Comparison of ENCODE assay signal across 24 cellular contexts in the genomic region with DNA sequence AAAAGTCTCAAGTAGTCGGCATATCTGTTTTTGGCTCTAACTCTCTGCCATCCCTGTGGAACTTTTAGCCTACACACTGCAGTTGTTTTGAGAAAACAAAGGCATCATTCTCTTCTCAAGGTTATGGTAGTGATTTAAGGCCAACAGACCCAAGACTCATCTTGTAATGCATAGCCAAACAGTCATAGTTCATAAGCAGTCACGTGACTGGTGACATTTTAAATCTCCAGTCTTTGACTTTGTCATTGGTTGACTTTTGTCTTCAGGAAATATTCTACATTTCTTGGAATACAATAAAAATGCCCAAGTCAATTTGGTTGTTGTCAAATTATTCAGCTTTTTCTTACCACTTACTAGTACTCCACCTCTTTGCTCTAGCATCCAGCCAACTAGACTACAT.
DNase-seq lines count a peak whose midpoint lies in the region; ATAC-seq, FAIRE-seq and TF ChIP-seq lines count a peak whose summit lies in the region.
"Had no signal": no experiment of that assay in that cellular context is flagged by ENCODE, and none has a peak within 500 bp of the region (broad histone marks: within the 10 kb centered on the region; RNA-seq: fewer than 3 reads in every experiment).

No MANE protein-coding gene starts in this region.

- intact Hi-C loops in GM12878 (cut with micrococcal nuclease; ENCODE audit: unreplicated experiment): no loop called here

- RAD21 ChIA-PET in GM12878 (lab: Charles Lee; ENCODE audit: unreplicated experiment): no interaction called here

- in situ Hi-C loops in GM12878 (cut with MboI): no loop called here

- ATAC-seq in A549 (no peak), GM12878 (no peak)

- H3K4me3 ChIP-seq in A549: no peak overlapping the region
- H3K4me3 ChIP-seq in GM12878: no peak overlapping the region
- peak overlapping the region; percentile 50 for H3K4me3 ChIP-seq in endodermal cell (ENCODE audit: low read length)
- H3K4me3 ChIP-seq in osteoblast (ENCODE audit: insufficient read depth, low read length): no peak overlapping the region
- H3K4me3 ChIP-seq: BLaER1 had no signal

- no peak for DNase-seq in A549 (ENCODE audit: low read depth in 1 of 2, low spot score in 1 of 2)
- no peak for DNase-seq in GM12878 (ENCODE audit: low read depth, low spot score)
- no peak for DNase-seq in endodermal cell
- DNase-seq in activated T-cell treated with anti-CD3 and anti-CD28 coated beads, Interleukin-2, amount 50 U/mL, for 48 hours: no peak
- no peak for DNase-seq in osteoblast (ENCODE audit: insufficient read length, low spot score, missing footprints)
- DNase-seq: 8988T; AML-193; C1 segment of cervical spinal cord; CD4-positive, alpha-beta memory T cell; CD4-positive, CD25-positive, alpha-beta regulatory T cell; CD8-positive, alpha-beta memory T cell; COR-L47; DMS 273 treated with DMSO at 0.1 percent for 48 hours; DMS153; DMS53; DMS79; DND-41; EL; GDM1 had no signal

- H3K79me2 ChIP-seq in GM12878 (ENCODE audit: control insufficient read depth, insufficient read depth, low read length) (no peaks in the 10 kb centered on the region), osteoblast (ENCODE audit: insufficient read depth, low read length) (no peaks in the 10 kb centered on the region)

- H3K27ac Mint-ChIP-seq in endodermal cell: no peak overlapping the region
- H3K27ac Mint-ChIP-seq: B cell; CD14-positive monocyte; CD4-positive, alpha-beta memory T cell; CD4-positive, CD25-positive, alpha-beta regulatory T cell; CD8-positive, alpha-beta memory T cell had no signal

- H4K20me1 ChIP-seq in GM12878 (ENCODE audit: control insufficient read depth, insufficient read depth) (no peaks in the 10 kb centered on the region), osteoblast (ENCODE audit: insufficient read depth, low read length) (no peaks in the 10 kb centered on the region)
- H4K20me1 ChIP-seq: BLaER1 had no signal

- POLR2A ChIA-PET in A549 (lab: Yijun Ruan, JAX): no interaction called here
- POLR2A ChIA-PET in GM12878 (lab: Charles Lee): no interaction called here

- H3K9ac ChIP-seq in GM12878 (ENCODE audit: control insufficient read depth, insufficient read depth, low read length) (no peak overlapping the region), endodermal cell (ENCODE audit: extremely low read depth, low read length, poor library complexity, severe bottlenecking) (no peak overlapping the region)
- H3K9ac ChIP-seq: BLaER1 had no signal

- no peaks in the 10 kb centered on the region for H3K27me3 Mint-ChIP-seq in endodermal cell (ENCODE audit: insufficient read depth)
- H3K27me3 Mint-ChIP-seq: B cell; CD4-positive, alpha-beta memory T cell; CD4-positive, CD25-positive, alpha-beta regulatory T cell; CD8-positive, alpha-beta memory T cell had no signal

- WGBS in A549 (ENCODE audit: missing lambda C conversion rate): 68% methylated on average over 2 of the region's 2 CpGs
- WGBS in GM12878 (ENCODE audit: insufficient coverage, insufficient replicate concordance, low lambda C conversion rate, missing lambda C conversion rate): 37% methylated on average over 2 of the region's 2 CpGs
- 52% methylated on average over 2 of the region's 2 CpGs; no CpG with 5 or more reads in 1 of the 2 experiments for WGBS in endodermal cell (ENCODE audit: insufficient coverage in 1 of 2, insufficient read length in 1 of 2), 2 experiments

- H3K4me2 ChIP-seq in A549 (no peak overlapping the region), GM12878 (ENCODE audit: control insufficient read depth, insufficient read depth) (no peak overlapping the region), osteoblast (ENCODE audit: insufficient read depth, low read length) (no peak overlapping the region)
- H3K4me2 ChIP-seq: BLaER1 had no signal

- H3K9me3 Mint-ChIP-seq in endodermal cell: peaks cover 64% of the 10 kb centered on the region

- SMC1A ChIA-PET in GM12878 (lab: Charles Lee; ENCODE audit: uncharacterized antibody, unreplicated experiment): no interaction called here

- TF ChIP-seq EP300 in A549 (IDR thresholded peaks at IDR 0.05): no peak
- no peak for TF ChIP-seq EP300 in GM12878 (IDR thresholded peaks at IDR 0.05; ENCODE audit: borderline replicate concordance in 1 of 2, control insufficient read depth in 1 of 2, low read depth in 2 of 2, low read length in 2 of 2)

- CTCF ChIA-PET in A549 (lab: Yijun Ruan, JAX): no interaction called here
- CTCF ChIA-PET in GM12878 (lab: Yijun Ruan, JAX): no interaction called here

- TF ChIP-seq CTCF in A549 (IDR thresholded peaks at IDR 0.05) (no peak), GM12878 (IDR thresholded peaks at IDR 0.05 in 2 of 3, conservative IDR thresholded peaks at IDR 0.05 in 1 of 3; ENCODE audit: control insufficient read depth in 2 of 3, extremely low read depth in 1 of 3, insufficient read depth in 1 of 3, low read depth in 3 of 3, low read length in 3 of 3) (no peak), endodermal cell (conservative IDR thresholded peaks at IDR 0.05) (no peak), osteoblast (IDR thresholded peaks at IDR 0.05; ENCODE audit: extremely low read depth, low read depth, low read length) (no peak)

- no peaks in the 10 kb centered on the region for H3K36me3 ChIP-seq in GM12878 (ENCODE audit: control insufficient read depth in 2 of 2, insufficient read depth in 2 of 2, low read length in 1 of 2)
- H3K36me3 ChIP-seq in endodermal cell (ENCODE audit: control insufficient read depth, insufficient read depth, low read length): no peaks in the 10 kb centered on the region
- H3K36me3 ChIP-seq in osteoblast (ENCODE audit: insufficient read depth, low read length): no peaks in the 10 kb centered on the region
- H3K36me3 ChIP-seq: BLaER1 had no signal

- H3K27me3 ChIP-seq in GM12878 (replicated peaks in 1 of 2; ENCODE audit: control insufficient read depth in 2 of 2, insufficient read depth in 2 of 2, low read length in 1 of 2): no peaks in the 10 kb centered on the region
- H3K27me3 ChIP-seq in endodermal cell (ENCODE audit: control insufficient read depth, insufficient read depth, low read length, poor library complexity, severe bottlenecking): no peaks in the 10 kb centered on the region
- no peaks in the 10 kb centered on the region for H3K27me3 ChIP-seq in osteoblast (ENCODE audit: insufficient read depth, low read length)
- H3K27me3 ChIP-seq: BLaER1 had no signal

- H3K9me3 ChIP-seq in A549: 0 out of 3 replicates have a peak, but pooled peaks cover 8% of the 10 kb centered on the region
- no peaks in the 10 kb centered on the region; the same call in 2 of the 3 replicates for H3K9me3 ChIP-seq in GM12878 (replicated peaks; ENCODE audit: control insufficient read depth, insufficient read depth, low read length)
- peaks cover 67% of the 10 kb centered on the region for H3K9me3 ChIP-seq in endodermal cell (ENCODE audit: control insufficient read depth, low read length)
- no peaks in the 10 kb centered on the region for H3K9me3 ChIP-seq in osteoblast (ENCODE audit: low read depth, low read length)
- H3K9me3 ChIP-seq: BLaER1 had no signal

- BruUV-seq in GM12878 (replicated peaks; lab: Mats Ljungman, UMichigan): no TSS peak

- TF ChIP-seq POLR2A in A549 (IDR thresholded peaks at IDR 0.05; ENCODE audit: low read length) (no peak), GM12878 (IDR thresholded peaks at IDR 0.05; ENCODE audit: low read depth, low read length) (no peak)

- H3K36me3 Mint-ChIP-seq in endodermal cell (ENCODE audit: low read depth): no peaks in the 10 kb centered on the region
- H3K36me3 Mint-ChIP-seq: CD14-positive monocyte; CD4-positive, CD25-positive, alpha-beta regulatory T cell; CD8-positive, alpha-beta memory T cell had no signal

- H3K4me1 ChIP-seq in A549 (0 out of 3 replicates have a peak, but pooled peaks cover 3% of the 10 kb centered on the region), GM12878 (ENCODE audit: control insufficient read depth, insufficient read depth, low read length) (no peaks in the 10 kb centered on the region), endodermal cell (ENCODE audit: control insufficient read depth, insufficient read depth, low read length) (no peaks in the 10 kb centered on the region), osteoblast (ENCODE audit: insufficient read depth, low read length) (no peaks in the 10 kb centered on the region)
- H3K4me1 ChIP-seq: BLaER1 had no signal

- TF ChIP-seq RAD21 in A549 (conservative IDR thresholded peaks at IDR 0.05 in 1 of 2, IDR thresholded peaks at IDR 0.05 in 1 of 2) (no peak), GM12878 (IDR thresholded peaks at IDR 0.05; ENCODE audit: insufficient read depth, low read depth, low read length) (no peak)

- no peaks in the 10 kb centered on the region for H3K4me1 Mint-ChIP-seq in endodermal cell
- H3K4me1 Mint-ChIP-seq: B cell; CD14-positive monocyte; CD4-positive, alpha-beta memory T cell; CD4-positive, CD25-positive, alpha-beta regulatory T cell; CD8-positive, alpha-beta memory T cell had no signal

- H3K27ac ChIP-seq in A549: no peak overlapping the region
- no peak overlapping the region for H3K27ac ChIP-seq in GM12878 (ENCODE audit: control insufficient read depth, insufficient read depth)
- no peak overlapping the region for H3K27ac ChIP-seq in endodermal cell (ENCODE audit: low read depth, low read length)
- H3K27ac ChIP-seq in osteoblast (ENCODE audit: low read depth, low read length): no peak overlapping the region
- H3K27ac ChIP-seq: BLaER1 had no signal

- peak; percentile 28 for FAIRE-seq in A549 (lab: Jason Lieb, UNC)
- no peak for FAIRE-seq in GM12878 (lab: Jason Lieb, UNC)
- FAIRE-seq: GM12891, GM19239 had no signal

- H2AFZ ChIP-seq in GM12878 (ENCODE audit: control insufficient read depth, low read depth, low read length): no peak overlapping the region
- no peak overlapping the region for H2AFZ ChIP-seq in osteoblast (ENCODE audit: low read length)

- no peak overlapping the region for H3K4me3 Mint-ChIP-seq in endodermal cell
- H3K4me3 Mint-ChIP-seq: B cell; CD14-positive monocyte; CD4-positive, alpha-beta memory T cell; CD4-positive, CD25-positive, alpha-beta regulatory T cell; CD8-positive, alpha-beta memory T cell had no signal

TF ChIP-seq in A549, 52 proteins besides CTCF, POLR2A, EP300 and RAD21:
- TF ChIP-seq EHMT2 (IDR thresholded peaks at IDR 0.05; ENCODE audit: low read depth): no peak
- no peak for TF ChIP-seq ZSCAN20 (CRISPR knock-in tag; IDR thresholded peaks at IDR 0.05)
- no peak for TF ChIP-seq POLR2AphosphoS2 (conservative IDR thresholded peaks at IDR 0.05; ENCODE audit: low read length)

TF ChIP-seq in GM12878, 131 proteins besides CTCF, POLR2A, EP300 and RAD21:
- TF ChIP-seq IKZF1 (conservative IDR thresholded peaks at IDR 0.05) (no peak), RAD51 (IDR thresholded peaks at IDR 0.05) (peak; percentile 71), BHLHE40 (IDR thresholded peaks at IDR 0.05; ENCODE audit: borderline replicate concordance in 1 of 2, low read depth in 2 of 2, low read length in 1 of 2) (peak in 1 of 2 experiments; percentile 23; a peak in 1 of 4 replicates)
